Comparison of ENCODE assay signal across 25 cellular contexts in genomic region chr7:7738622-7739021, GRCh38. TPM values are rescaled to one million over a fixed set of nuclear protein-coding genes. Genes with fewer than 3 reads are reported as not detected.
DNase-seq lines count a peak whose midpoint lies in the region; ATAC-seq and TF ChIP-seq lines count a peak whose summit lies in the region.
"Had no signal": no experiment of that assay in that cellular context is flagged by ENCODE, and none has a peak within 500 bp of the region (broad histone marks: within the 10 kb centered on the region; RNA-seq: fewer than 3 reads in every experiment).

No MANE protein-coding gene starts in this region.

- H3K9me3 Mint-ChIP-seq in memory B cell: no peaks in the 10 kb centered on the region
- H3K9me3 Mint-ChIP-seq in activated T-helper 17 cell treated with anti-CD3 and anti-CD28 coated beads, Interleukin-2, amount 50 U/mL, for 72 hours: no peaks in the 10 kb centered on the region
- H3K9me3 Mint-ChIP-seq: activated B cell treated with CpG ODN at 0.5 μM for 24 hours; activated CD4-positive, alpha-beta memory T cell treated with anti-CD3 and anti-CD28 coated beads for 36 hours; HFFc6; stimulated activated memory B cell treated with anti-CD40 and anti-IgM and Interleukin-4, amounts not matched to agents 10 μg/mL and 1 μg/mL and 100 μg/mL, for 72 hours had no signal

- H4K20me1 ChIP-seq in KMS-11 (ENCODE audit: insufficient read depth): no peaks in the 10 kb centered on the region

- H3K4me1 Mint-ChIP-seq in memory B cell: peaks cover 2% of the 10 kb centered on the region
- peaks cover 4% of the 10 kb centered on the region for H3K4me1 Mint-ChIP-seq in activated T-helper 17 cell treated with anti-CD3 and anti-CD28 coated beads, Interleukin-2, amount 50 U/mL, for 72 hours

- H3K27ac Mint-ChIP-seq in memory B cell: peak overlapping the region; percentile 37
- H3K27ac Mint-ChIP-seq in activated T-helper 17 cell treated with anti-CD3 and anti-CD28 coated beads, Interleukin-2, amount 50 U/mL, for 72 hours: no peak overlapping the region
- H3K27ac Mint-ChIP-seq: activated B cell treated with CpG ODN at 0.5 μM for 24 hours; activated CD4-positive, alpha-beta memory T cell treated with anti-CD3 and anti-CD28 coated beads for 36 hours; HFFc6; stimulated activated memory B cell treated with anti-CD40 and anti-IgM and Interleukin-4, amounts not matched to agents 10 μg/mL and 1 μg/mL and 100 μg/mL, for 72 hours had no signal

- H3K4me3 Mint-ChIP-seq in memory B cell: no peak overlapping the region
- H3K4me3 Mint-ChIP-seq in activated T-helper 17 cell treated with anti-CD3 and anti-CD28 coated beads, Interleukin-2, amount 50 U/mL, for 72 hours: no peak overlapping the region
- H3K4me3 Mint-ChIP-seq: activated B cell treated with CpG ODN at 0.5 μM for 24 hours; activated CD4-positive, alpha-beta memory T cell treated with anti-CD3 and anti-CD28 coated beads for 36 hours; HFFc6; stimulated activated memory B cell treated with anti-CD40 and anti-IgM and Interleukin-4, amounts not matched to agents 10 μg/mL and 1 μg/mL and 100 μg/mL, for 72 hours had no signal

- no peak for ATAC-seq in memory B cell (ENCODE audit: low read depth)
- ATAC-seq in activated T-helper 17 cell treated with anti-CD3 and anti-CD28 coated beads, Interleukin-2, amount 50 U/mL, for 72 hours (replicated peaks): no peak
- no peak for ATAC-seq in GM21423 (IDR thresholded peaks at IDR 0.05; ENCODE audit: unreplicated experiment)
- ATAC-seq: gastrocnemius medialis; psoas muscle; stimulated activated memory B cell treated with anti-CD40 and anti-IgM and Interleukin-4, amounts not matched to agents 10 μg/mL and 1 μg/mL and 100 μg/mL, for 72 hours had no signal

- H3K36me3 ChIP-seq in KMS-11 (ENCODE audit: insufficient read depth): no peaks in the 10 kb centered on the region
- H3K36me3 ChIP-seq: brain microvascular endothelial cell, esophagus squamous epithelium, gastrocnemius medialis, suprapubic skin had no signal

- H3K4me2 ChIP-seq in KMS-11: peak overlapping the region; percentile 83

- peak overlapping the region; percentile 74 for H3K27ac ChIP-seq in KMS-11
- H3K27ac ChIP-seq: brain microvascular endothelial cell, esophagus squamous epithelium, gastrocnemius medialis, psoas muscle, RWPE1, suprapubic skin had no signal

- no peaks in the 10 kb centered on the region for H3K79me2 ChIP-seq in KMS-11 (ENCODE audit: insufficient read depth, low read depth)

- H2AFZ ChIP-seq in KMS-11 (ENCODE audit: low read depth): peak overlapping the region; percentile 55; the same call in 1 of the 2 replicates

- no peaks in the 10 kb centered on the region for H3K27me3 ChIP-seq in KMS-11 (ENCODE audit: insufficient read depth, low read depth)
- H3K27me3 ChIP-seq: brain microvascular endothelial cell, esophagus squamous epithelium, gastrocnemius medialis, suprapubic skin had no signal

- H3K36me3 Mint-ChIP-seq in memory B cell: peaks cover 9% of the 10 kb centered on the region
- no peaks in the 10 kb centered on the region for H3K36me3 Mint-ChIP-seq in activated T-helper 17 cell treated with anti-CD3 and anti-CD28 coated beads, Interleukin-2, amount 50 U/mL, for 72 hours (ENCODE audit: low read depth)

- H3K4me1 ChIP-seq in KMS-11 (ENCODE audit: low read depth, poor library complexity, severe bottlenecking): peaks cover 81% of the 10 kb centered on the region
- H3K4me1 ChIP-seq: esophagus squamous epithelium, psoas muscle had no signal

- no peak overlapping the region for H3K4me3 ChIP-seq in KMS-11 (IDR thresholded peaks at IDR 0.05; ENCODE audit: insufficient read depth, low read depth, low read length)
- H3K4me3 ChIP-seq: esophagus squamous epithelium, gastrocnemius medialis, psoas muscle, suprapubic skin had no signal

- no peak for TF ChIP-seq CTCF in KMS-11 (conservative IDR thresholded peaks at IDR 0.05; ENCODE audit: low read depth, low read length)

- H3K9ac ChIP-seq in KMS-11: peak overlapping the region; percentile 26

- no peaks in the 10 kb centered on the region for H3K27me3 Mint-ChIP-seq in memory B cell
- no peaks in the 10 kb centered on the region for H3K27me3 Mint-ChIP-seq in activated T-helper 17 cell treated with anti-CD3 and anti-CD28 coated beads, Interleukin-2, amount 50 U/mL, for 72 hours
- H3K27me3 Mint-ChIP-seq: activated B cell treated with CpG ODN at 0.5 μM for 24 hours; activated CD4-positive, alpha-beta memory T cell treated with anti-CD3 and anti-CD28 coated beads for 36 hours; stimulated activated memory B cell treated with anti-CD40 and anti-IgM and Interleukin-4, amounts not matched to agents 10 μg/mL and 1 μg/mL and 100 μg/mL, for 72 hours had no signal

- peak; percentile 34 for DNase-seq in DMS 273 treated with DMSO at 0.1 percent for 48 hours (lab: John Stamatoyannopoulos, UW)
- peak; percentile 75 for DNase-seq in NCI-H69 (lab: John Stamatoyannopoulos, UW)
- no peak for DNase-seq in memory B cell (ENCODE audit: low spot score in 2 of 2)
- DNase-seq in medulla oblongata (ENCODE audit: extremely low spot score): no peak
- DNase-seq in stimulated activated CD4-positive, alpha-beta T cell treated with anti-CD3 and anti-CD28 coated beads, Interleukin-2, amount 100 ng/mL, for 48 hours: no peak
- DNase-seq: activated B cell treated with CpG ODN at 0.5 μM for 24 hours; activated CD4-positive, alpha-beta memory T cell treated with anti-CD3 and anti-CD28 coated beads for 36 hours; activated gamma-delta T cell; brain microvascular endothelial cell; DMS53; effector CD8-positive, alpha-beta T cell; esophagus squamous epithelium; gastrocnemius medialis; HFFc6; hypothalamus; Kasumi-1; NCI-H1092; psoas muscle; T-helper 9 cell had no signal

RNA-seq across cellular contexts. Expression of gene RPA3, which starts 20.2 kb away (rescaled TPM):
- total RNA-seq in activated T-helper 17 cell treated with anti-CD3 and anti-CD28 coated beads, Interleukin-2, amount 50 U/mL, for 72 hours: 100 to 1,000 TPM; 102 to 136 TPM

Comparison
In these comparisons a context has a peak if more than half of its experiments do, and no peak if none do; other contexts are left out.
1. DNase-seq: peak in DMS 273 treated with DMSO at 0.1 percent for 48 hours (single experiment) and NCI-H69 (single experiment); none in memory B cell (0 of 2), medulla oblongata (single experiment) and stimulated activated CD4-positive, alpha-beta T cell treated with anti-CD3 and anti-CD28 coated beads, Interleukin-2, amount 100 ng/mL, for 48 hours (0 of 2).